8 cellular contexts compared by ENCODE assay signal in the genomic region with DNA sequence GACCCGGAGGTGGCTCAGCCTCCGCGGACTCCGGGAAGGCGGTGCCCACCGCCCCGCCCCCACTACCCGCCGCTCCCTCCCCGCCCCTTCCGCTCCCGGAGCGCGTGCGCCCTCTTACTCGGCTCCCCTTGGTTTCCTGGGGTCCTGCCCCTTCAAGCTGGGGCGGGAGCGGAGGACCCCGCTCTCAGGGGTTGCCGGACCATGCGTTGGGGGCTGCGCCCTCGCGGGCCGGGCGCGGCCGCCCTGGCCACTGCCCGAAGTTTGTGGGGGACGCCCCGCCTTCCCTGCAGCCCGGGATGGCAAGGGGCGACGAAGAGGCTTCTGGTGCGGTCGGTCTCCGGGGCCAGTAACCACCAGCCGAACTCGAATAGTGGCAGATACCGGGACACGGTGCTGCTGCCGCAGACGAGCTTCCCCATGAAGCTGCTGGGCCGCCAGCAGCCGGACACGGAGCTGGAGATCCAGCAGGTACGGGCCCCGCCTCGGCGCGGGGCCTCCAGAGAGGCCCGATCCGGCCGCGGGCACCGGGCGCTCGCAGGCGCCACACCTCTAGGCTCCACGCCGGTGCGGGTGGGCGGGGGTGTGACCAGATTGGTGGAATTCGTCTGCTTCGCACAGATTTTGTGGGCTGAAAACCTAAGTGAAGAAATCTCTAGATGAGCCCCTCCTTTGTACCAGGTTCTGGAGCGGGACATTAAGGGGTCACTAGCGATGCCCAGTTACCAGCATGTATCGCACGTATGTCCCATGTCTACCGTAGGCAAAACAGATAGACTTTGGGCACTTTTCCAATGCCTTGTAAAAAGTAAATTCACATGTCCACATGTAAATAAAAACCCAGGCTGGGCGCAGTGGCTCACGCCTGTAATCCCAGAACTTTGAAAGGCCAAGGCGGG.
DNase-seq lines count a peak whose midpoint lies in the region; ATAC-seq and TF ChIP-seq lines count a peak whose summit lies in the region.

Gene IARS2, plus strand, starts transcription at position 117 of the 896 bp plus-strand sequence. Its CDS starts 85 bp downstream, at position 202.

- ATAC-seq in GM21529 (IDR thresholded peaks at IDR 0.05; ENCODE audit: unreplicated experiment) (peak; percentile 65), RWPE2 (ENCODE audit: low read depth) (peak; percentile 70)

- no peak for TF ChIP-seq EP300 in Ishikawa (IDR thresholded peaks at IDR 0.05; ENCODE audit: borderline replicate concordance)

- DNase-seq in DMS53 treated with DMSO at 0.1 percent for 48 hours (lab: John Stamatoyannopoulos, UW; ENCODE audit: unreplicated experiment): peak; percentile 64
- peak; percentile 44 for DNase-seq in RWPE2 (ENCODE audit: low spot score)
- DNase-seq in activated effector memory CD4-positive, alpha-beta T cell treated with anti-CD3 and anti-CD28 coated beads, Interleukin-2, amount 50 U/mL, for 16 hours: peak; percentile 97
- peak; percentile 87 to 96 for DNase-seq in foreskin fibroblast
- DNase-seq in stromal cell of bone marrow (ENCODE audit: low read depth): peak; percentile 73

- H3K4me1 ChIP-seq in RWPE2 (ENCODE audit: insufficient read depth, poor library complexity, severe bottlenecking): no peaks in the 10 kb centered on the region
- H3K4me1 ChIP-seq in neuron (ENCODE audit: insufficient read depth, low read length): peaks cover 14% of the 10 kb centered on the region

- H2AFZ ChIP-seq in neuron (ENCODE audit: low read depth, low read length): peak within 1 kb of the TSS; percentile 98

- no peak for TF ChIP-seq RAD21 in Ishikawa (IDR thresholded peaks at IDR 0.05; ENCODE audit: low read depth)

- TF ChIP-seq CTCF in RWPE2 (IDR thresholded peaks at IDR 0.05; ENCODE audit: poor library complexity, severe bottlenecking) (no peak), foreskin fibroblast (IDR thresholded peaks at IDR 0.05; ENCODE audit: low read depth, low read length) (no peak)

- H3K36me3 ChIP-seq in RWPE2 (ENCODE audit: low read depth) (peaks cover 13% of the 10 kb centered on the region), neuron (ENCODE audit: insufficient read depth, low read length) (peaks cover 14% of the 10 kb centered on the region)

- H3K27ac ChIP-seq in RWPE2 (ENCODE audit: poor library complexity, severe bottlenecking): peak within 1 kb of the TSS; percentile 49

- H3K4me3 ChIP-seq in RWPE2 (ENCODE audit: severe bottlenecking) (peak within 1 kb of the TSS; percentile 65), foreskin fibroblast (ENCODE audit: low read depth in 1 of 2, low read length in 2 of 2) (peak within 1 kb of the TSS; percentile 74), neuron (ENCODE audit: low read length) (peak within 1 kb of the TSS; percentile 100)

- no peaks in the 10 kb centered on the region for H3K27me3 ChIP-seq in RWPE2 (ENCODE audit: insufficient read depth, poor library complexity, severe bottlenecking)
- no peaks in the 10 kb centered on the region for H3K27me3 ChIP-seq in neuron (ENCODE audit: insufficient read depth, low read length)

- H3K9me3 ChIP-seq in RWPE2 (ENCODE audit: severe bottlenecking) (no peaks in the 10 kb centered on the region), neuron (ENCODE audit: low read length) (no peaks in the 10 kb centered on the region)

TF ChIP-seq in Ishikawa, 13 proteins besides CTCF, POLR2A, EP300 and RAD21:
- TF ChIP-seq EGR1 (IDR thresholded peaks at IDR 0.05): no peak
- TF ChIP-seq TAF1 (IDR thresholded peaks at IDR 0.05; ENCODE audit: low read depth): peak; percentile 81
- no peak for TF ChIP-seq FOXM1 (IDR thresholded peaks at IDR 0.05; ENCODE audit: borderline replicate concordance, low read depth)
- TF ChIP-seq, protein P1, sequence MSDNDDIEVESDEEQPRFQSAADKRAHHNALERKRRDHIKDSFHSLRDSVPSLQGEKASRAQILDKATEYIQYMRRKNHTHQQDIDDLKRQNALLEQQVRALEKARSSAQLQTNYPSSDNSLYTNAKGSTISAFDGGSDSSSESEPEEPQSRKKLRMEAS (IDR thresholded peaks at IDR 0.05): peak; percentile 39
- peak; percentile 94 for TF ChIP-seq ZBTB7A (IDR thresholded peaks at IDR 0.05; ENCODE audit: low read depth)
- no peak for TF ChIP-seq YY1 (IDR thresholded peaks at IDR 0.05; ENCODE audit: low read depth)
- TF ChIP-seq TCF12 (IDR thresholded peaks at IDR 0.05; ENCODE audit: low read depth): no peak; the same call in 1 of the 2 replicates
- TF ChIP-seq, protein P2, sequence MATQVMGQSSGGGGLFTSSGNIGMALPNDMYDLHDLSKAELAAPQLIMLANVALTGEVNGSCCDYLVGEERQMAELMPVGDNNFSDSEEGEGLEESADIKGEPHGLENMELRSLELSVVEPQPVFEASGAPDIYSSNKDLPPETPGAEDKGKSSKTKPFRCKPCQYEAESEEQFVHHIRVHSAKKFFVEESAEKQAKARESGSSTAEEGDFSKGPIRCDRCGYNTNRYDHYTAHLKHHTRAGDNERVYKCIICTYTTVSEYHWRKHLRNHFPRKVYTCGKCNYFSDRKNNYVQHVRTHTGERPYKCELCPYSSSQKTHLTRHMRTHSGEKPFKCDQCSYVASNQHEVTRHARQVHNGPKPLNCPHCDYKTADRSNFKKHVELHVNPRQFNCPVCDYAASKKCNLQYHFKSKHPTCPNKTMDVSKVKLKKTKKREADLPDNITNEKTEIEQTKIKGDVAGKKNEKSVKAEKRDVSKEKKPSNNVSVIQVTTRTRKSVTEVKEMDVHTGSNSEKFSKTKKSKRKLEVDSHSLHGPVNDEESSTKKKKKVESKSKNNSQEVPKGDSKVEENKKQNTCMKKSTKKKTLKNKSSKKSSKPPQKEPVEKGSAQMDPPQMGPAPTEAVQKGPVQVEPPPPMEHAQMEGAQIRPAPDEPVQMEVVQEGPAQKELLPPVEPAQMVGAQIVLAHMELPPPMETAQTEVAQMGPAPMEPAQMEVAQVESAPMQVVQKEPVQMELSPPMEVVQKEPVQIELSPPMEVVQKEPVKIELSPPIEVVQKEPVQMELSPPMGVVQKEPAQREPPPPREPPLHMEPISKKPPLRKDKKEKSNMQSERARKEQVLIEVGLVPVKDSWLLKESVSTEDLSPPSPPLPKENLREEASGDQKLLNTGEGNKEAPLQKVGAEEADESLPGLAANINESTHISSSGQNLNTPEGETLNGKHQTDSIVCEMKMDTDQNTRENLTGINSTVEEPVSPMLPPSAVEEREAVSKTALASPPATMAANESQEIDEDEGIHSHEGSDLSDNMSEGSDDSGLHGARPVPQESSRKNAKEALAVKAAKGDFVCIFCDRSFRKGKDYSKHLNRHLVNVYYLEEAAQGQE (IDR thresholded peaks at IDR 0.05; ENCODE audit: low read depth): no peak
- no peak for TF ChIP-seq USF1 (IDR thresholded peaks at IDR 0.05)
- TF ChIP-seq NFIC (IDR thresholded peaks at IDR 0.05): no peak
- TF ChIP-seq TEAD4 (IDR thresholded peaks at IDR 0.05): no peak
- TF ChIP-seq CEBPB (IDR thresholded peaks at IDR 0.05): no peak
- TF ChIP-seq CREB1 (IDR thresholded peaks at IDR 0.05; ENCODE audit: low read depth): no peak

Comparison
In these comparisons a context has a peak if more than half of its experiments do, and no peak if none do; other contexts are left out.
1. Peak in every context shown above with its lines: DNase-seq, ATAC-seq, H3K4me3 ChIP-seq and H3K27ac ChIP-seq.
2. DNase-seq: peak in every context shown above with its lines; median percentile 97 in activated effector memory CD4-positive, alpha-beta T cell treated with anti-CD3 and anti-CD28 coated beads, Interleukin-2, amount 50 U/mL, for 16 hours; 92 in foreskin fibroblast; 73 in stromal cell of bone marrow; 64 in DMS53 treated with DMSO at 0.1 percent for 48 hours; 44 in RWPE2.